8 cellular contexts compared by ENCODE assay signal in genomic region chr5:111756701-111757581, GRCh38. TPM values are rescaled to one million over a fixed set of nuclear protein-coding genes. Genes with fewer than 3 reads are reported as not detected.
DNase-seq lines count a peak whose midpoint lies in the region; ATAC-seq and TF ChIP-seq lines count a peak whose summit lies in the region.

Gene NREP, minus strand, starts transcription at chr5:111757194. Its CDS starts 1,422 bp downstream, at chr5:111755772.

- intact Hi-C loops in mucosa of descending colon (cut with DNase I, micrococcal nuclease): no loop called here

- H3K36me3 ChIP-seq in HUES48 (ENCODE audit: control insufficient read depth, insufficient read depth, low read length) (peaks cover 30% of the 10 kb centered on the region), NT2/D1 (ENCODE audit: insufficient read depth, insufficient read length, low read length) (peaks cover 5% of the 10 kb centered on the region), mucosa of descending colon (ENCODE audit: low read depth) (no peaks in the 10 kb centered on the region)

- TF ChIP-seq CTCF in mucosa of descending colon (IDR thresholded peaks at IDR 0.05): no peak

- H3K4me3 ChIP-seq in HUES48 (ENCODE audit: low read depth, low read length) (peak within 1 kb of the TSS; percentile 98), NT2/D1 (ENCODE audit: insufficient read length, low read depth) (peak within 1 kb of the TSS; percentile 74), mucosa of descending colon (peak within 1 kb of the TSS; percentile 37)

- peak within 1 kb of the TSS; percentile 99 for H3K9ac ChIP-seq in HUES48 (ENCODE audit: low read depth, low read length)
- peak within 1 kb of the TSS; percentile 89 for H3K9ac ChIP-seq in NT2/D1 (ENCODE audit: insufficient read length, low read depth)

- no peaks in the 10 kb centered on the region for H3K9me3 ChIP-seq in HUES48 (ENCODE audit: control insufficient read depth, insufficient read depth, low read length)
- H3K9me3 ChIP-seq in NT2/D1 (ENCODE audit: insufficient read depth, low read length): no peaks in the 10 kb centered on the region
- H3K9me3 ChIP-seq in mucosa of descending colon: no peaks in the 10 kb centered on the region

- DNase-seq in Caki2 (ENCODE audit: low read depth): peak; percentile 85
- DNase-seq in NT2/D1 (ENCODE audit: low read depth, low spot score): peak; percentile 68
- DNase-seq in activated CD8-positive, alpha-beta memory T cell treated with anti-CD3 and anti-CD28 coated beads, Interleukin-2, amount 50 U/mL, for 48 hours: peak; percentile 89
- DNase-seq in epithelial cell of prostate (ENCODE audit: low read depth, low spot score): peak; percentile 76
- peak; percentile 90 to 91 (median 90) for DNase-seq in mucosa of descending colon
- DNase-seq in stimulated activated CD8-positive, alpha-beta memory T cell treated with anti-CD3 and anti-CD28 coated beads, Interleukin-4, amount 100 ng/mL, for 4 hours (ENCODE audit: low read depth in 2 of 2, low spot score in 1 of 2): peak; percentile 36 to 48

- peak within 1 kb of the TSS; percentile 99 for H3K27ac ChIP-seq in HUES48 (ENCODE audit: low read depth, low read length)
- H3K27ac ChIP-seq in epithelial cell of prostate: peak within 1 kb of the TSS; percentile 31

- H3K27me3 ChIP-seq in HUES48 (ENCODE audit: control insufficient read depth, insufficient read depth, low read length) (no peaks in the 10 kb centered on the region), NT2/D1 (ENCODE audit: insufficient read depth, insufficient read length) (no peaks in the 10 kb centered on the region)

- ATAC-seq in GM21447 (IDR thresholded peaks at IDR 0.05; ENCODE audit: unreplicated experiment) (peak; percentile 51), mucosa of descending colon (peak; percentile 74)

- in situ Hi-C loops in Caki2 (cut with HindIII; ENCODE audit: low pct_unique_long_range_greater_than_20kb, low sequenced_read_pairs): no loop called here

- H3K4me1 ChIP-seq in HUES48 (ENCODE audit: control insufficient read depth, insufficient read depth, low read length): peaks cover 40% of the 10 kb centered on the region
- no peaks in the 10 kb centered on the region for H3K4me1 ChIP-seq in NT2/D1 (ENCODE audit: insufficient read depth, insufficient read length)
- H3K4me1 ChIP-seq in mucosa of descending colon (ENCODE audit: low read depth): peaks cover 5% of the 10 kb centered on the region

RNA-seq across cellular contexts. Expression of gene NREP, which starts in this region (rescaled TPM):
- 42.6 and 46.3 TPM in 2 replicates for total RNA-seq in Caki2 (2014; rRNA removed; shearing (Covaris generic); ENCODE audit: low replicate concordance)
- total RNA-seq in mucosa of descending colon: 10 to 100 TPM; 16.8 to 24.0 (median 18.1) TPM

Comparison
In these comparisons a context has a peak if more than half of its experiments do, and no peak if none do; other contexts are left out.
1. Peak in every context shown above with its lines: DNase-seq, ATAC-seq, H3K4me3 ChIP-seq and H3K27ac ChIP-seq.
2. H3K4me3 ChIP-seq: peak in every context shown above with its lines; median percentile 98 in HUES48; 74 in NT2/D1; 37 in mucosa of descending colon.